Comparison of ENCODE assay signal across 8 cellular contexts in genomic region chr9:1050125-1050895, GRCh38. TPM values are rescaled to one million over a fixed set of nuclear protein-coding genes. Genes with fewer than 3 reads are reported as not detected.
A peak's percentile ranks its signal among the peaks of the same experiment; 100 is the strongest.
DNase-seq lines count a peak whose midpoint lies in the region; ATAC-seq and TF ChIP-seq lines count a peak whose summit lies in the region.

Gene DMRT2, plus strand, starts transcription at chr9:1050357. Its CDS starts 1,257 bp downstream, at chr9:1051614.

- H3K36me3 ChIP-seq in OCI-LY7 (ENCODE audit: insufficient read depth, low read length) (peaks cover 10% of the 10 kb centered on the region; the same call in 1 of the 2 replicates), spleen (no peaks in the 10 kb centered on the region), smooth muscle cell (ENCODE audit: low read depth) (no peaks in the 10 kb centered on the region)

- POLR2A ChIA-PET in OCI-LY7 (lab: Charles Lee), result no interaction called here

- 4 to 10% (median 5%) methylated on average over 17 to 48 of the region's 48 CpGs for WGBS in spleen, 5 donors
- 95% methylated on average over 46 of the region's 48 CpGs for WGBS in smooth muscle cell (ENCODE audit: low lambda C conversion rate)

- CTCF ChIA-PET in OCI-LY7 (lab: Charles Lee; ENCODE audit: unreplicated experiment), result interaction anchor here (0.7 kb wide), 1 partner anchor 785 kb away, joined by 5 read pairs; no protein-coding TSS in a partner anchor

- no peak for TF ChIP-seq CTCF in OCI-LY7 (conservative IDR thresholded peaks at IDR 0.05; ENCODE audit: low read length)
- no peak for TF ChIP-seq CTCF in spleen (IDR thresholded peaks at IDR 0.05 in 8 of 11, conservative IDR thresholded peaks at IDR 0.05 in 3 of 11)
- TF ChIP-seq CTCF in smooth muscle cell (IDR thresholded peaks at IDR 0.05; ENCODE audit: borderline replicate concordance, insufficient read depth, poor library complexity, severe bottlenecking), result no peak

- no TSS peak for BruUV-seq in OCI-LY7 (replicated peaks; lab: Mats Ljungman, UMichigan)

- peak within 1 kb of the TSS; percentile 56; the same call in 1 of the 2 replicates for H2AFZ ChIP-seq in OCI-LY7 (ENCODE audit: low read length)
- no peak within 1 kb of the TSS for H2AFZ ChIP-seq in smooth muscle cell (ENCODE audit: low read depth)

- intact Hi-C loops in OCI-LY7 (cut with micrococcal nuclease; ENCODE audit: unreplicated experiment), result no loop called here
- intact Hi-C loops in spleen (cut with DNase I; ENCODE audit: low total_unique reads), result no loop called here

- H3K4me2 ChIP-seq in OCI-LY7 (ENCODE audit: low read length) (peak within 1 kb of the TSS; percentile 71), smooth muscle cell (no peak within 1 kb of the TSS)

- H4K20me1 ChIP-seq in OCI-LY7 (ENCODE audit: insufficient read depth, low read length) (no peaks in the 10 kb centered on the region), smooth muscle cell (ENCODE audit: low read depth) (no peaks in the 10 kb centered on the region)

- H3K9me2 ChIP-seq in OCI-LY7 (ENCODE audit: insufficient read depth, low read length), result no peaks in the 10 kb centered on the region

- H3F3A ChIP-seq in smooth muscle cell (ENCODE audit: low read depth), result no peaks in the 10 kb centered on the region

- H3K27ac ChIP-seq in OCI-LY7 (ENCODE audit: low read depth, low read length, poor library complexity, severe bottlenecking) (peak within 1 kb of the TSS; percentile 66), spleen (no peak within 1 kb of the TSS), smooth muscle cell (ENCODE audit: low read depth) (no peak within 1 kb of the TSS)

- TF ChIP-seq POLR2A in spleen (IDR thresholded peaks at IDR 0.05), result no peak

- H3K9ac ChIP-seq in smooth muscle cell (ENCODE audit: low read depth), result no peak within 1 kb of the TSS

- H3K4me1 ChIP-seq in OCI-LY7 (ENCODE audit: insufficient read depth, low read length, poor library complexity, severe bottlenecking) (peaks cover 12% of the 10 kb centered on the region), spleen (peaks cover 23 to 79% (median 67%) of the 10 kb centered on the region in 6 donors), smooth muscle cell (ENCODE audit: low read depth) (no peaks in the 10 kb centered on the region)

- H3K79me2 ChIP-seq in OCI-LY7 (ENCODE audit: insufficient read depth, low read depth, low read length) (no peaks in the 10 kb centered on the region), smooth muscle cell (ENCODE audit: low read depth) (no peaks in the 10 kb centered on the region)

- H3K4me3 ChIP-seq in OCI-LY7 (ENCODE audit: low read depth, low read length, poor library complexity, severe bottlenecking), result peak within 1 kb of the TSS; percentile 69
- peak within 1 kb of the TSS in 5 of 8 donors; percentile 9 to 56 (median 16) for H3K4me3 ChIP-seq in spleen
- H3K4me3 ChIP-seq in smooth muscle cell, result no peak within 1 kb of the TSS

- H3K9me3 ChIP-seq in OCI-LY7 (ENCODE audit: low read length), result no peaks in the 10 kb centered on the region
- H3K9me3 ChIP-seq in spleen, result peaks cover 0 to 27% (median 0%) of the 10 kb centered on the region in 8 donors
- H3K9me3 ChIP-seq in smooth muscle cell (replicated peaks; ENCODE audit: low read depth), result no peaks in the 10 kb centered on the region

- H3K27me3 ChIP-seq in spleen (replicated peaks in 1 of 7) (peaks cover 17 to 100% (median 100%) of the 10 kb centered on the region in 7 donors), smooth muscle cell (ENCODE audit: low read depth) (no peaks in the 10 kb centered on the region)

- peak; percentile 93 for DNase-seq in OCI-LY7 (ENCODE audit: low spot score)
- DNase-seq in dermis blood vessel endothelial cell, result peak; percentile 77
- peak; percentile 80 for DNase-seq in kidney glomerular epithelial cell (lab: John Stamatoyannopoulos, UW)
- no peak for DNase-seq in spleen
- no peak for DNase-seq in smooth muscle cell (lab: John Stamatoyannopoulos, UW; ENCODE audit: unreplicated experiment)
- DNase-seq in HuH-7 (ENCODE audit: low spot score), result no peak

- peak; percentile 76 for ATAC-seq in GM18502 (IDR thresholded peaks at IDR 0.05; ENCODE audit: poor library complexity, unreplicated experiment)
- ATAC-seq in HG03342 (IDR thresholded peaks at IDR 0.05; ENCODE audit: unreplicated experiment), result peak; percentile 85

RNA-seq across cellular contexts. Expression of gene DMRT2, which starts in this region (rescaled TPM):
- 12.2 and 14.7 TPM in 2 replicates for total RNA-seq in OCI-LY7 (2014; rRNA removed; shearing (Covaris generic))
- total RNA-seq in OCI-LY7 (2022) (18.9 and 22.5 TPM in 2 replicates), dermis blood vessel endothelial cell (not detected in 2 replicates), spleen (not detected), smooth muscle cell (not detected in 2 replicates)
- polyA plus RNA-seq in spleen (not detected), smooth muscle cell (not detected in 2 replicates)

Comparison
In these comparisons a context has a peak if more than half of its experiments do, and no peak if none do; other contexts are left out.
1. RNA of gene DMRT2 (total RNA-seq): 12.2 to 22.5 TPM in OCI-LY7; not detected in dermis blood vessel endothelial cell, not detected in spleen and not detected in smooth muscle cell; every median in the first group is over 10 times any median in the second.
2. Peak in DNase-seq in dermis blood vessel endothelial cell; RNA of the gene not detected or under 1 TPM.
3. DNase-seq: peak in OCI-LY7 (single experiment) and kidney glomerular epithelial cell (single experiment); none in spleen (single experiment), smooth muscle cell (single experiment) and HuH-7 (single experiment).